7 cellular contexts compared by ENCODE assay signal in genomic region chr17:2071024-2071385, GRCh38. TPM values are rescaled to one million over a fixed set of nuclear protein-coding genes. Genes with fewer than 3 reads are reported as not detected.
DNase-seq lines count a peak whose midpoint lies in the region; ATAC-seq and TF ChIP-seq lines count a peak whose summit lies in the region.
"Had no signal": no experiment of that assay in that cellular context is flagged by ENCODE, and none has a peak within 500 bp of the region (broad histone marks: within the 10 kb centered on the region; RNA-seq: fewer than 3 reads in every experiment).

No MANE protein-coding gene starts in this region.

- DNase-seq in HL-60 (ENCODE audit: low read depth in 1 of 2, low spot score in 1 of 2) (no peak), psoas muscle (no peak), NCI-H1092 (lab: John Stamatoyannopoulos, UW) (no peak)
- no peak for DNase-seq in activated naive CD8-positive, alpha-beta T cell treated with anti-CD3 and anti-CD28 coated beads, Interleukin-2, amount 10 ng/mL, durations not matched to agents 7 days and 5 days
- DNase-seq: NCI-H1048 had no signal

- no peaks in the 10 kb centered on the region for H3K27me3 Mint-ChIP-seq in activated naive CD8-positive, alpha-beta T cell treated with anti-CD3 and anti-CD28 coated beads, Interleukin-2, amount 10 ng/mL, durations not matched to agents 7 days and 5 days

- no peak for ATAC-seq in activated naive CD8-positive, alpha-beta T cell treated with anti-CD3 and anti-CD28 coated beads, Interleukin-2, amount 10 ng/mL, durations not matched to agents 7 days and 5 days (ENCODE audit: low read depth)
- no peak for ATAC-seq in psoas muscle
- ATAC-seq in HG02623 (IDR thresholded peaks at IDR 0.05; ENCODE audit: unreplicated experiment), result no peak
- no peak for ATAC-seq in GM18873 (IDR thresholded peaks at IDR 0.05; ENCODE audit: low FRiP score, unreplicated experiment)

- whole genome bisulfite sequencing in psoas muscle, 3 donors, result 84 to 90% (median 85%) methylated on average over 6 of the region's 6 CpGs

- H3K9me3 Mint-ChIP-seq in activated naive CD8-positive, alpha-beta T cell treated with anti-CD3 and anti-CD28 coated beads, Interleukin-2, amount 10 ng/mL, durations not matched to agents 7 days and 5 days, result no peaks in the 10 kb centered on the region

- no peak for TF ChIP-seq CTCF in HL-60 (IDR thresholded peaks at IDR 0.05; ENCODE audit: insufficient read depth, low read length)
- no peak for TF ChIP-seq CTCF in psoas muscle (IDR thresholded peaks at IDR 0.05)

- no peaks in the 10 kb centered on the region for H3K27me3 ChIP-seq in HL-60 (ENCODE audit: insufficient read depth, poor library complexity, severe bottlenecking)
- no peaks in the 10 kb centered on the region for H3K27me3 ChIP-seq in psoas muscle (ENCODE audit: insufficient read depth in 3 of 3, low read length in 2 of 3)

- peak overlapping the region; percentile 71 for H3K27ac ChIP-seq in HL-60 (replicated peaks)
- peak overlapping the region; percentile 76 for H3K27ac ChIP-seq in psoas muscle

- H3K27ac Mint-ChIP-seq in activated naive CD8-positive, alpha-beta T cell treated with anti-CD3 and anti-CD28 coated beads, Interleukin-2, amount 10 ng/mL, durations not matched to agents 7 days and 5 days, result peak overlapping the region; percentile 70

- H3K36me3 Mint-ChIP-seq in activated naive CD8-positive, alpha-beta T cell treated with anti-CD3 and anti-CD28 coated beads, Interleukin-2, amount 10 ng/mL, durations not matched to agents 7 days and 5 days, result peaks cover 20% of the 10 kb centered on the region

- H3K4me1 Mint-ChIP-seq in activated naive CD8-positive, alpha-beta T cell treated with anti-CD3 and anti-CD28 coated beads, Interleukin-2, amount 10 ng/mL, durations not matched to agents 7 days and 5 days, result peaks cover 56% of the 10 kb centered on the region

- H3K9me3 ChIP-seq in psoas muscle, result no peaks in the 10 kb centered on the region

- H3K4me3 ChIP-seq in HL-60 (replicated peaks; ENCODE audit: insufficient read depth, low read length) (no peak overlapping the region), psoas muscle (no peak overlapping the region)

- peaks cover 0 to 28% of the 10 kb centered on the region in 2 donors for H3K36me3 ChIP-seq in psoas muscle (ENCODE audit: insufficient read depth in 1 of 2, low read depth in 1 of 2)

- intact Hi-C loops in psoas muscle (cut with DNase I), result loop anchor here in 1 of 2 donors (5.0 kb wide), 1 partner anchor 101 kb away; no protein-coding TSS in a partner anchor

- H3K4me1 ChIP-seq in psoas muscle, result peaks cover 13% of the 10 kb centered on the region

- POLR2A ChIA-PET in activated naive CD8-positive, alpha-beta T cell treated with anti-CD3 and anti-CD28 coated beads, Interleukin-2, amount 10 ng/mL, durations not matched to agents 7 days and 5 days (lab: Charles Lee), result interaction anchor here (0.6 to 2.5 kb wide), 6 partner anchors 12 to 198 kb away, joined by 3 to 12 read pairs (median 5); no protein-coding TSS in a partner anchor

- peak overlapping the region; percentile 39 for H3K4me3 Mint-ChIP-seq in activated naive CD8-positive, alpha-beta T cell treated with anti-CD3 and anti-CD28 coated beads, Interleukin-2, amount 10 ng/mL, durations not matched to agents 7 days and 5 days

RNA-seq across cellular contexts. Expression of gene HIC1, which starts 16.1 kb away (rescaled TPM):
- total RNA-seq in activated naive CD8-positive, alpha-beta T cell treated with anti-CD3 and anti-CD28 coated beads, Interleukin-2, amount 10 ng/mL, durations not matched to agents 7 days and 5 days, result 10 to 100 TPM; 62.1 to 64.3 TPM
- total RNA-seq in psoas muscle, result 10 to 100 TPM in 1 of 4 donors, 1 to 10 TPM in 3; 4.3 to 12.6 (median 9.4) TPM
- 1 to 10 TPM; 2.0 to 3.5 (median 2.1) TPM for polyA plus RNA-seq in psoas muscle

RNA-seq across cellular contexts. Expression of gene OVCA2, which starts 29.2 kb away (rescaled TPM):
- 10 to 100 TPM; 32.0 to 35.5 TPM for total RNA-seq in activated naive CD8-positive, alpha-beta T cell treated with anti-CD3 and anti-CD28 coated beads, Interleukin-2, amount 10 ng/mL, durations not matched to agents 7 days and 5 days
- total RNA-seq in psoas muscle, result 10 to 100 TPM; 10.1 to 23.0 (median 15.2) TPM
- polyA plus RNA-seq in psoas muscle, result 10 to 100 TPM; 29.2 to 66.1 (median 33.4) TPM

RNA-seq across cellular contexts. Expression of gene DPH1, which starts 41.1 kb away (rescaled TPM):
- total RNA-seq in activated naive CD8-positive, alpha-beta T cell treated with anti-CD3 and anti-CD28 coated beads, Interleukin-2, amount 10 ng/mL, durations not matched to agents 7 days and 5 days, result 10 to 100 TPM; 45.7 to 46.4 TPM
- total RNA-seq in psoas muscle, result 10 to 100 TPM; 36.9 to 73.4 (median 45.5) TPM
- polyA plus RNA-seq in psoas muscle, result 10 to 100 TPM; 13.5 to 51.9 (median 39.2) TPM

RNA-seq across cellular contexts. Expression of gene RTN4RL1, which starts 45.9 kb away (rescaled TPM):
- under 1 TPM; 0.22 to 0.45 TPM for total RNA-seq in activated naive CD8-positive, alpha-beta T cell treated with anti-CD3 and anti-CD28 coated beads, Interleukin-2, amount 10 ng/mL, durations not matched to agents 7 days and 5 days
- 1 to 10 TPM in 2 of 4 donors, under 1 TPM in 2; 0.65 to 1.7 (median 1.2) TPM for total RNA-seq in psoas muscle
- 1 to 10 TPM in 1 of 3 donors, under 1 TPM in 2; 0.44 to 1.8 (median 0.70) TPM for polyA plus RNA-seq in psoas muscle

Comparison
In these comparisons a context has a peak if more than half of its experiments do, and no peak if none do; other contexts are left out.
1. RNA of gene HIC1, which starts 16.1 kb away (total RNA-seq): 62.1 to 64.3 TPM in activated naive CD8-positive, alpha-beta T cell treated with anti-CD3 and anti-CD28 coated beads, Interleukin-2, amount 10 ng/mL, durations not matched to agents 7 days and 5 days; 4.3 to 12.6 TPM in psoas muscle; every median in the first group is over 4 times any median in the second.